In the genomic region with DNA sequence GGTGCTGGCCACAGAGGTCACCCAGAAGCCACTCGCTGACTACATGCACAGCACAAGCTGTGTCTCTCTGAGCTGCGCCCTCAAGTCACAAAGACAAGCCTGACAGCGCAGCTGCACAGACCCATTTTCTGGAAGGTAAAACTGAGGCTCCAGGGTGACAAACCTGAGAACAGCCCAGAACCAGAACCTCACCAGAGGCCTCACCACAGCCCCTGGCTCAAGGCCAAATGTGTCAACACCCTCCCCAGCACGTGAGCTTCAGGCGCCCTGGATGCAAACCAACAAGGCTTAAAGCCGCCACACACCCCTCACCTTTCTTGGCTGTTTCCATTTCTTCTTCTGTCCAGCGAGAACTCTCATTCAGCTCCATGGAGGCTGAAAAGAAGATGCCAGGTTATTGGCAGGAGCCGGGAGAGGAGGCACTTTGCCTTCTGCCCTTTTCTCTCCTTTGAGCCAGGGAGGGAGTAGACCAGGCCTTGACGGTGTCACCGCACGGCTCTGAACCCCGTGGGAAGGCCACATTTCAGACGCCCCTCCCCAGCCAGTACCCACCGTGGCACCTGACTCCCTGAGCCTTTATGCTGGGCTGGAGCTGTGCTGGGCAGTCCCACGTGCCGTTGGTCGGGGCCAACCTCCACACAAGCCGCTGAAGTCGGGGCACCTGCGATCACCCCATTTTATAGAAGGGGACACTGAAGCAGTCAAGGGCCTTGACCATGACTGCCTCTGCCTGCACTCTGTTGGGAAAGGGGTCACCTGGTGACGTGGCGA, we compare ENCODE assay signal across 11 cellular contexts.
A peak's percentile ranks its signal among the peaks of the same experiment; 100 is the strongest.
DNase-seq lines count a peak whose midpoint lies in the region; ATAC-seq and TF ChIP-seq lines count a peak whose summit lies in the region.
"Had no signal": no experiment of that assay in that cellular context is flagged by ENCODE, and none has a peak within 500 bp of the region (broad histone marks: within the 10 kb centered on the region; RNA-seq: fewer than 3 reads in every experiment).

No MANE protein-coding gene starts in this region.

- TF ChIP-seq CTCF in IMR-90 (conservative IDR thresholded peaks at IDR 0.05; ENCODE audit: low read depth, low read length) (no peak), ascending aorta (IDR thresholded peaks at IDR 0.05) (no peak)

- H4K91ac ChIP-seq in IMR-90 (ENCODE audit: insufficient read depth, low read depth, low read length), result no peak overlapping the region

- H2AK5ac ChIP-seq in IMR-90 (ENCODE audit: low read depth, low read length), result no peak overlapping the region

- POLR2A ChIA-PET in IMR-90 (lab: Charles Lee; ENCODE audit: unreplicated experiment), result no interaction called here

- H3K9me3 ChIP-seq in IMR-90 (ENCODE audit: control insufficient read depth, insufficient read depth, low read length), result no peaks in the 10 kb centered on the region
- H3K9me3 ChIP-seq in ascending aorta, result no peaks in the 10 kb centered on the region
- H3K9me3 ChIP-seq: SJSA1, spleen had no signal

- peaks cover 34 to 78% of the 10 kb centered on the region in 2 experiments for H3K79me1 ChIP-seq in IMR-90 (ENCODE audit: low read depth in 1 of 2, low read length in 2 of 2)

- peaks cover 60% of the 10 kb centered on the region for H3K36me3 ChIP-seq in IMR-90 (ENCODE audit: control insufficient read depth, insufficient read depth, low read length)
- peaks cover 48 to 65% of the 10 kb centered on the region in 2 donors for H3K36me3 ChIP-seq in ascending aorta

- no peaks in the 10 kb centered on the region for H3K27me3 Mint-ChIP-seq in activated T-helper 1 cell treated with anti-CD3 and anti-CD28 coated beads, Interleukin-12 subunit alpha, Interleukin-12 subunit beta, Interleukin-2, Interleukin-4 antibody, amounts not matched to agents 30 ng/mL and 10 ng/mL and 1 ng/mL, durations not matched to agents 14 hours and 24 hours and 36 hours (ENCODE audit: insufficient read depth)

- H3K4me1 Mint-ChIP-seq in activated T-helper 1 cell treated with anti-CD3 and anti-CD28 coated beads, Interleukin-12 subunit alpha, Interleukin-12 subunit beta, Interleukin-2, Interleukin-4 antibody, amounts not matched to agents 30 ng/mL and 10 ng/mL and 1 ng/mL, durations not matched to agents 14 hours and 24 hours and 36 hours (ENCODE audit: low read depth), result no peaks in the 10 kb centered on the region

- no peak for TF ChIP-seq RAD21 in IMR-90 (IDR thresholded peaks at IDR 0.05; ENCODE audit: low read length)

- H3K23ac ChIP-seq in IMR-90 (ENCODE audit: low read depth, low read length), result no peak overlapping the region

- H3K4me1 ChIP-seq in IMR-90 (ENCODE audit: control insufficient read depth, insufficient read depth, low read length) (peaks cover 15% of the 10 kb centered on the region), ascending aorta (peaks cover 17 to 54% of the 10 kb centered on the region in 2 donors)

- no peaks in the 10 kb centered on the region for H3K27me3 ChIP-seq in IMR-90 (ENCODE audit: control insufficient read depth, insufficient read depth, low read length)
- H3K27me3 ChIP-seq in ascending aorta, result no peaks in the 10 kb centered on the region
- H3K27me3 ChIP-seq: SJSA1, spleen had no signal

- H4K5ac ChIP-seq in IMR-90 (ENCODE audit: low read depth, low read length), result no peak overlapping the region

- no peak overlapping the region for H2BK20ac ChIP-seq in IMR-90 (ENCODE audit: low read depth, low read length)

- 71% methylated on average over 4 of the region's 22 CpGs; no CpG with 5 or more reads in 1 of the 2 experiments for WGBS in IMR-90 (ENCODE audit: extremely low coverage in 2 of 2, insufficient read length in 1 of 2), 2 experiments

- intact Hi-C loops in IMR-90 (cut with micrococcal nuclease), result no loop called here
- intact Hi-C loops in ascending aorta (cut with DNase I), result no loop called here
- intact Hi-C loops in activated T-helper 1 cell treated with anti-CD3 and anti-CD28 coated beads, Interleukin-12 subunit alpha, Interleukin-12 subunit beta, Interleukin-2, Interleukin-4 antibody, amounts not matched to agents 30 ng/mL and 10 ng/mL and 1 ng/mL, durations not matched to agents 14 hours and 24 hours and 36 hours (cut with micrococcal nuclease), result no loop called here

- no peaks in the 10 kb centered on the region for H3K9me3 Mint-ChIP-seq in activated T-helper 1 cell treated with anti-CD3 and anti-CD28 coated beads, Interleukin-12 subunit alpha, Interleukin-12 subunit beta, Interleukin-2, Interleukin-4 antibody, amounts not matched to agents 30 ng/mL and 10 ng/mL and 1 ng/mL, durations not matched to agents 14 hours and 24 hours and 36 hours

- ATAC-seq in IMR-90 (ENCODE audit: low read depth), result no peak
- ATAC-seq in GM18907 (IDR thresholded peaks at IDR 0.05; ENCODE audit: unreplicated experiment), result no peak
- no peak for ATAC-seq in GM21390 (IDR thresholded peaks at IDR 0.05; ENCODE audit: unreplicated experiment)

- H3K4me3 Mint-ChIP-seq in activated T-helper 1 cell treated with anti-CD3 and anti-CD28 coated beads, Interleukin-12 subunit alpha, Interleukin-12 subunit beta, Interleukin-2, Interleukin-4 antibody, amounts not matched to agents 30 ng/mL and 10 ng/mL and 1 ng/mL, durations not matched to agents 14 hours and 24 hours and 36 hours, result no peak overlapping the region

- no peak overlapping the region for H3K4ac ChIP-seq in IMR-90 (ENCODE audit: low read depth, low read length)

- H3K36me3 Mint-ChIP-seq in activated T-helper 1 cell treated with anti-CD3 and anti-CD28 coated beads, Interleukin-12 subunit alpha, Interleukin-12 subunit beta, Interleukin-2, Interleukin-4 antibody, amounts not matched to agents 30 ng/mL and 10 ng/mL and 1 ng/mL, durations not matched to agents 14 hours and 24 hours and 36 hours (ENCODE audit: low read depth), result peaks cover 8% of the 10 kb centered on the region

- CTCF ChIA-PET in IMR-90 (lab: Yijun Ruan, JAX), result interaction anchor here (1.5 kb wide), 1 partner anchor 8 kb away, joined by 7 read pairs; no protein-coding TSS in a partner anchor

- peak overlapping the region; percentile 28 for H2AK9ac ChIP-seq in IMR-90 (replicated peaks; ENCODE audit: low read depth, low read length, poor library complexity)

- peaks cover 42% of the 10 kb centered on the region for H4K20me1 ChIP-seq in IMR-90 (ENCODE audit: insufficient read depth, low read length)

- H2BK15ac ChIP-seq in IMR-90 (ENCODE audit: low read depth, low read length), result no peak overlapping the region

- H3K9ac ChIP-seq in IMR-90 (ENCODE audit: low read depth, low read length), result no peak overlapping the region

- H3K56ac ChIP-seq in IMR-90 (ENCODE audit: extremely low read depth, insufficient read depth, low read length), result no peak overlapping the region

- no peak overlapping the region for H2BK5ac ChIP-seq in IMR-90 (ENCODE audit: low read depth, low read length, poor library complexity, severe bottlenecking)

- H2AFZ ChIP-seq in IMR-90 (replicated peaks; ENCODE audit: low read length, poor library complexity), result no peak overlapping the region

- no peak overlapping the region for H3K18ac ChIP-seq in IMR-90 (ENCODE audit: low read depth, low read length)

- DNase-seq in AG20443 (ENCODE audit: low spot score), result peak; percentile 35
- DNase-seq in IMR-90, result peak; percentile 41
- DNase-seq in ascending aorta (ENCODE audit: low spot score in 2 of 2), result no peak
- DNase-seq in lung microvascular endothelial cell (ENCODE audit: low read depth in 2 of 2), result peak; percentile 42 to 47
- no peak for DNase-seq in activated CD8-positive, alpha-beta memory T cell treated with anti-CD3 and anti-CD28 coated beads, Interleukin-2, amount 50 U/mL, for 4 hours
- DNase-seq in activated T-helper 1 cell treated with anti-CD3 and anti-CD28 coated beads, Interleukin-12 subunit alpha, Interleukin-12 subunit beta, Interleukin-2, Interleukin-4 antibody, amounts not matched to agents 30 ng/mL and 10 ng/mL and 1 ng/mL, durations not matched to agents 14 hours and 24 hours and 36 hours (ENCODE audit: low spot score), result no peak
- DNase-seq: activated CD8-positive, alpha-beta memory T cell treated with anti-CD3 and anti-CD28 coated beads for 24 hours; spleen had no signal

- no peak for TF ChIP-seq POLR2A in IMR-90 (IDR thresholded peaks at IDR 0.05; ENCODE audit: low read depth, low read length)

- BruUV-seq in IMR-90 (replicated peaks; lab: Mats Ljungman, UMichigan), result no TSS peak

- in situ Hi-C loops in IMR-90 (cut with MboI; ENCODE audit: low sequenced_read_pairs), result no loop called here

- no peak overlapping the region for H3K14ac ChIP-seq in IMR-90 (replicated peaks; ENCODE audit: low read depth, low read length)

- peaks cover 6% of the 10 kb centered on the region for H3K9me1 ChIP-seq in IMR-90 (ENCODE audit: insufficient read depth, low read length)

- no peak overlapping the region for H3K27ac ChIP-seq in IMR-90 (ENCODE audit: insufficient read depth, low read length)
- peak overlapping the region; percentile 47 to 90 for H3K27ac ChIP-seq in ascending aorta
- H3K27ac ChIP-seq: SJSA1 had no signal

- H3K27ac Mint-ChIP-seq in activated T-helper 1 cell treated with anti-CD3 and anti-CD28 coated beads, Interleukin-12 subunit alpha, Interleukin-12 subunit beta, Interleukin-2, Interleukin-4 antibody, amounts not matched to agents 30 ng/mL and 10 ng/mL and 1 ng/mL, durations not matched to agents 14 hours and 24 hours and 36 hours, result no peak overlapping the region

- H3K4me3 ChIP-seq in IMR-90 (ENCODE audit: insufficient read depth, low read depth, low read length) (no peak overlapping the region), ascending aorta (no peak overlapping the region)
- H3K4me3 ChIP-seq: SJSA1, spleen had no signal

- H2BK120ac ChIP-seq in IMR-90 (ENCODE audit: low read depth, low read length), result no peak overlapping the region

- H3K4me2 ChIP-seq in IMR-90 (ENCODE audit: low read depth, low read length), result no peak overlapping the region

- dilution Hi-C loops in IMR-90 (cut with HindIII; ENCODE audit: low sequenced_read_pairs, unreplicated experiment), result no loop called here

- H4K8ac ChIP-seq in IMR-90 (ENCODE audit: low read depth in 2 of 2, low read length in 2 of 2), result no peak overlapping the region

TF ChIP-seq in IMR-90, 13 proteins besides CTCF, POLR2A, EP300 and RAD21 (continues in another document):
- TF ChIP-seq CHD1 (IDR thresholded peaks at IDR 0.05; ENCODE audit: low read depth, low read length) (no peak), MXI1 (IDR thresholded peaks at IDR 0.05; ENCODE audit: borderline replicate concordance, low read depth, low read length) (no peak), CEBPB (IDR thresholded peaks at IDR 0.05; ENCODE audit: low read depth, low read length) (no peak), BHLHE40 (IDR thresholded peaks at IDR 0.05; ENCODE audit: low read depth, low read length) (peak; percentile 76)
- TF ChIP-seq, protein P1, sequence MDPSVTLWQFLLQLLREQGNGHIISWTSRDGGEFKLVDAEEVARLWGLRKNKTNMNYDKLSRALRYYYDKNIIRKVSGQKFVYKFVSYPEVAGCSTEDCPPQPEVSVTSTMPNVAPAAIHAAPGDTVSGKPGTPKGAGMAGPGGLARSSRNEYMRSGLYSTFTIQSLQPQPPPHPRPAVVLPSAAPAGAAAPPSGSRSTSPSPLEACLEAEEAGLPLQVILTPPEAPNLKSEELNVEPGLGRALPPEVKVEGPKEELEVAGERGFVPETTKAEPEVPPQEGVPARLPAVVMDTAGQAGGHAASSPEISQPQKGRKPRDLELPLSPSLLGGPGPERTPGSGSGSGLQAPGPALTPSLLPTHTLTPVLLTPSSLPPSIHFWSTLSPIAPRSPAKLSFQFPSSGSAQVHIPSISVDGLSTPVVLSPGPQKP (IDR thresholded peaks at IDR 0.05; ENCODE audit: borderline replicate concordance, low read depth, low read length), result no peak

Comparison
In these comparisons a context has a peak if more than half of its experiments do, and no peak if none do; other contexts are left out.
1. DNase-seq: peak in AG20443 (single experiment), IMR-90 (single experiment) and lung microvascular endothelial cell (2 of 2); none in ascending aorta (0 of 2), activated CD8-positive, alpha-beta memory T cell treated with anti-CD3 and anti-CD28 coated beads, Interleukin-2, amount 50 U/mL, for 4 hours (single experiment) and activated T-helper 1 cell treated with anti-CD3 and anti-CD28 coated beads, Interleukin-12 subunit alpha, Interleukin-12 subunit beta, Interleukin-2, Interleukin-4 antibody, amounts not matched to agents 30 ng/mL and 10 ng/mL and 1 ng/mL, durations not matched to agents 14 hours and 24 hours and 36 hours (single experiment).